Comparison of ENCODE assay signal across 20 cellular contexts in the genomic region with DNA sequence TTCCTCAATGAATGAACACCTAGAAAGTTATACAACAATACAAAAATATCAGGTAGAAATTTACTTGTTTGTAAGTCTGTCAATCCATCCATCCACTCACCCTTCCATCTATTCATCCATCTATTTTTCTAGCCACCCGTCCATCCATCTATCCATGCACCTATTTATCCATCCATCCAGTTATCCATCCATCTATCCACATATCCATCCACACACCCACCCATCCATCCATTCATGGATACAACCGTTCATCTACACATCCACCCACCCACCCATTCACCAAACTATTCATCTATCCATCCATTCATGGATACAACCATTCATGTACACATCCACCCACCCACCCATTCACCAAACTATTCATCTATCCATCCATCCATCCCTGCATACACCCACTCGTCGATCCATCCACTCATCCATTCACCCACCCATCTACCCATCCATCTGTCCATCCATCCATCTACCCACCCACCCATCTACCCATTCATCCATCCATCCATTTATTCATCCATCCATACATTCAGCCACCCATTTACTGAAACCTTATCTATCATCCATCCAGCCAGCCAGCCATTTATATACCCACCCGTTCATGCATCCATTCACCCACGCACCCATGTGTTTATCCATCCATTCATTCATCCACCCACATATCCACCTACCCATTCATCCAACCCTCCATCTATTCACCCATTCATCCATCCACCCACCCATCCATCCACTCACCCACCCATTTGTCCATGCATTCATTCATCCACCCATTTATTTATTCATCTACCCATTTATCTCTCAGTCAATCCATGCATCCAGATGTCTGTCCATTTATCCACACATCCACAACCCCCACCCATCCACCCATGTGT. TPM values are rescaled to one million over a fixed set of nuclear protein-coding genes. Genes with fewer than 3 reads are reported as not detected.
DNase-seq lines count a peak whose midpoint lies in the region; ATAC-seq and TF ChIP-seq lines count a peak whose summit lies in the region.
"Had no signal": no experiment of that assay in that cellular context is flagged by ENCODE, and none has a peak within 500 bp of the region (broad histone marks: within the 10 kb centered on the region; RNA-seq: fewer than 3 reads in every experiment).

No MANE protein-coding gene starts in this region.

- H3K79me1 ChIP-seq in neuronal stem cell (ENCODE audit: low read depth, low read length), result no peaks in the 10 kb centered on the region

- H3K27me3 Mint-ChIP-seq in activated CD4-positive, alpha-beta T cell treated with anti-CD3 and anti-CD28 coated beads for 36 hours, result no peaks in the 10 kb centered on the region
- peaks cover 5% of the 10 kb centered on the region for H3K27me3 Mint-ChIP-seq in neural progenitor cell (ENCODE audit: insufficient read depth, low read depth)
- H3K27me3 Mint-ChIP-seq: CD4-positive, CD25-positive, alpha-beta regulatory T cell had no signal

- H3K4me2 ChIP-seq in neuronal stem cell (ENCODE audit: insufficient read depth, low read length, poor library complexity, severe bottlenecking) (no peak overlapping the region), neural progenitor cell (no peak overlapping the region)
- H3K4me2 ChIP-seq: A549; BLaER1 treated with 17β-estradiol and CSF1 and Interleukin-3, amounts not matched to agents 10 nM and 100 nM had no signal

- ATAC-seq in activated CD4-positive, alpha-beta T cell treated with anti-CD3 and anti-CD28 coated beads for 36 hours, result no peak
- ATAC-seq: A549, GM12878 had no signal

- H3F3A ChIP-seq in neural progenitor cell (ENCODE audit: low read depth), result no peaks in the 10 kb centered on the region

- no peak for DNase-seq in activated CD4-positive, alpha-beta T cell treated with anti-CD3 and anti-CD28 coated beads for 36 hours
- no peak for DNase-seq in activated CD4-positive, alpha-beta T cell treated with anti-CD3 and anti-CD28 coated beads, Interleukin-2, amount 50 U/mL, for 48 hours
- DNase-seq in neuronal stem cell (ENCODE audit: low spot score), result no peak
- DNase-seq in neural progenitor cell (ENCODE audit: low spot score), result no peak
- DNase-seq in colonic mucosa, result no peak
- no peak for DNase-seq in NOMO-1 treated with dmso at 0.1 percent for 144 hours (lab: John Stamatoyannopoulos, UW; ENCODE audit: unreplicated experiment)
- DNase-seq: CD4-positive, CD25-positive, alpha-beta regulatory T cell; CD8-positive, alpha-beta memory T cell; COR-L47; DMS 273 treated with DMSO at 0.1 percent for 48 hours; DMS53; DND-41; EL; GM23248 had no signal

- CTCF ChIA-PET in activated CD4-positive, alpha-beta T cell treated with anti-CD3 and anti-CD28 coated beads for 36 hours (lab: Charles Lee), result no interaction called here

- H3K14ac ChIP-seq in neuronal stem cell (ENCODE audit: low read length), result no peak overlapping the region

- no peak overlapping the region for H2BK15ac ChIP-seq in neuronal stem cell (ENCODE audit: low read length)

- H2BK5ac ChIP-seq in neuronal stem cell (ENCODE audit: low read length), result no peak overlapping the region

- H3K4me3 Mint-ChIP-seq in activated CD4-positive, alpha-beta T cell treated with anti-CD3 and anti-CD28 coated beads for 36 hours, result no peak overlapping the region
- no peak overlapping the region for H3K4me3 Mint-ChIP-seq in neural progenitor cell
- H3K4me3 Mint-ChIP-seq: B cell; CD4-positive, CD25-positive, alpha-beta regulatory T cell; CD8-positive, alpha-beta memory T cell had no signal

- 100% methylated on average over 2 of the region's 6 CpGs; no CpG with 5 or more reads in 1 of the 2 donors for WGBS in neuronal stem cell (ENCODE audit: extremely low coverage in 2 of 2, insufficient read length in 2 of 2, insufficient replicate concordance in 1 of 2), 2 donors

- H4K20me1 ChIP-seq in neural progenitor cell (ENCODE audit: low read depth), result no peaks in the 10 kb centered on the region
- H4K20me1 ChIP-seq: BLaER1 treated with 17β-estradiol and CSF1 and Interleukin-3, amounts not matched to agents 10 nM and 100 nM had no signal

- H3K36me3 Mint-ChIP-seq in activated CD4-positive, alpha-beta T cell treated with anti-CD3 and anti-CD28 coated beads for 36 hours (ENCODE audit: low read depth), result no peaks in the 10 kb centered on the region
- no peaks in the 10 kb centered on the region for H3K36me3 Mint-ChIP-seq in neural progenitor cell

- H2AK5ac ChIP-seq in neuronal stem cell (ENCODE audit: low read depth, low read length), result no peak overlapping the region

- H3K9me3 ChIP-seq in neuronal stem cell (replicated peaks in 1 of 2; ENCODE audit: control insufficient read depth in 2 of 2, insufficient read depth in 1 of 2, low read depth in 1 of 2, low read length in 2 of 2), result no peaks in the 10 kb centered on the region
- H3K9me3 ChIP-seq in neural progenitor cell (ENCODE audit: low read depth), result no peaks in the 10 kb centered on the region
- H3K9me3 ChIP-seq in colonic mucosa, result no peaks in the 10 kb centered on the region
- H3K9me3 ChIP-seq: A549, HAP-1 had no signal

- H3K4me1 ChIP-seq in neuronal stem cell (ENCODE audit: control insufficient read depth in 2 of 2, insufficient read depth in 1 of 2, low read depth in 1 of 2, low read length in 2 of 2) (peaks cover 0 to 2% of the 10 kb centered on the region in 2 donors), neural progenitor cell (no peaks in the 10 kb centered on the region), colonic mucosa (no peaks in the 10 kb centered on the region)
- H3K4me1 ChIP-seq: HAP-1 had no signal

- no peaks in the 10 kb centered on the region for H3K36me3 ChIP-seq in neuronal stem cell (replicated peaks in 1 of 2; ENCODE audit: control insufficient read depth in 2 of 2, insufficient read depth in 2 of 2, low read length in 2 of 2)
- H3K36me3 ChIP-seq in neural progenitor cell, result no peaks in the 10 kb centered on the region
- no peaks in the 10 kb centered on the region for H3K36me3 ChIP-seq in colonic mucosa
- H3K36me3 ChIP-seq: BLaER1 treated with 17β-estradiol and CSF1 and Interleukin-3, amounts not matched to agents 10 nM and 100 nM; HAP-1 had no signal

- H3K18ac ChIP-seq in neuronal stem cell (ENCODE audit: low read length), result no peak overlapping the region

- H3K23ac ChIP-seq in neuronal stem cell (ENCODE audit: low read depth, low read length, poor library complexity), result no peak overlapping the region

- peak overlapping the region; percentile 37 for H3K9ac ChIP-seq in neuronal stem cell (ENCODE audit: low read depth, low read length, poor library complexity)
- no peak overlapping the region for H3K9ac ChIP-seq in neural progenitor cell
- no peak overlapping the region for H3K9ac ChIP-seq in colonic mucosa (ENCODE audit: low read depth in 2 of 2, low read length in 2 of 2)
- H3K9ac ChIP-seq: BLaER1 treated with 17β-estradiol and CSF1 and Interleukin-3, amounts not matched to agents 10 nM and 100 nM; GM23248 had no signal

- H3K27ac ChIP-seq in VCaP, result peak overlapping the region; percentile 95
- H3K27ac ChIP-seq in neuronal stem cell (replicated peaks; ENCODE audit: low read length), result no peak overlapping the region
- no peak overlapping the region for H3K27ac ChIP-seq in neural progenitor cell
- no peak overlapping the region for H3K27ac ChIP-seq in colonic mucosa
- H3K27ac ChIP-seq: A549; BLaER1 treated with 17β-estradiol and CSF1 and Interleukin-3, amounts not matched to agents 10 nM and 100 nM; GM23248 had no signal

- H4K91ac ChIP-seq in neuronal stem cell (ENCODE audit: low read depth, low read length, poor library complexity), result no peak overlapping the region

- intact Hi-C loops in activated CD4-positive, alpha-beta T cell treated with anti-CD3 and anti-CD28 coated beads for 36 hours (cut with DNase I, micrococcal nuclease), result no loop called here
- intact Hi-C loops in colonic mucosa (cut with DNase I), result no loop called here

- no peaks in the 10 kb centered on the region for H3K9me3 Mint-ChIP-seq in activated CD4-positive, alpha-beta T cell treated with anti-CD3 and anti-CD28 coated beads for 36 hours (ENCODE audit: low read depth)
- H3K9me3 Mint-ChIP-seq in neural progenitor cell, result no peaks in the 10 kb centered on the region
- H3K9me3 Mint-ChIP-seq: CD8-positive, alpha-beta memory T cell had no signal

- no peak overlapping the region for H2BK12ac ChIP-seq in neuronal stem cell (ENCODE audit: low read length)

- no peak overlapping the region for H2AFZ ChIP-seq in neuronal stem cell (ENCODE audit: low read length)
- H2AFZ ChIP-seq in neural progenitor cell (replicated peaks), result no peak overlapping the region
- H2AFZ ChIP-seq: GM23248 had no signal

- no peaks in the 10 kb centered on the region for H3K4me1 Mint-ChIP-seq in activated CD4-positive, alpha-beta T cell treated with anti-CD3 and anti-CD28 coated beads for 36 hours
- no peaks in the 10 kb centered on the region for H3K4me1 Mint-ChIP-seq in neural progenitor cell
- H3K4me1 Mint-ChIP-seq: B cell; CD4-positive, CD25-positive, alpha-beta regulatory T cell; CD8-positive, alpha-beta memory T cell had no signal

- POLR2A ChIA-PET in activated CD4-positive, alpha-beta T cell treated with anti-CD3 and anti-CD28 coated beads for 36 hours (lab: Charles Lee), result no interaction called here

- no peak overlapping the region for H4K8ac ChIP-seq in neuronal stem cell (ENCODE audit: low read depth, low read length)

- H3K4me3 ChIP-seq in neuronal stem cell (ENCODE audit: low read length in 2 of 2), result no peak overlapping the region
- no peak overlapping the region for H3K4me3 ChIP-seq in neural progenitor cell
- no peak overlapping the region for H3K4me3 ChIP-seq in colonic mucosa
- H3K4me3 ChIP-seq: A549; BLaER1 treated with 17β-estradiol and CSF1 and Interleukin-3, amounts not matched to agents 10 nM and 100 nM; GM12878; GM23248; HAP-1 had no signal

- no peaks in the 10 kb centered on the region for H3K79me2 ChIP-seq in neural progenitor cell (ENCODE audit: low read depth)

- TF ChIP-seq CTCF in VCaP (conservative IDR thresholded peaks at IDR 0.05) (no peak), neural progenitor cell (IDR thresholded peaks at IDR 0.05) (no peak), colonic mucosa (IDR thresholded peaks at IDR 0.05) (no peak)

- H3K27me3 ChIP-seq in neuronal stem cell (ENCODE audit: control insufficient read depth in 3 of 3, insufficient read depth in 3 of 3, low read depth in 1 of 3, low read length in 3 of 3) (no peaks in the 10 kb centered on the region), neural progenitor cell (no peaks in the 10 kb centered on the region), colonic mucosa (no peaks in the 10 kb centered on the region)
- H3K27me3 ChIP-seq: BLaER1 treated with 17β-estradiol and CSF1 and Interleukin-3, amounts not matched to agents 10 nM and 100 nM had no signal

- H3K4ac ChIP-seq in neuronal stem cell (ENCODE audit: low read length), result no peak overlapping the region

- H2BK120ac ChIP-seq in neuronal stem cell (ENCODE audit: low read depth, low read length), result no peak overlapping the region

- H3K27ac Mint-ChIP-seq in activated CD4-positive, alpha-beta T cell treated with anti-CD3 and anti-CD28 coated beads for 36 hours, result peak overlapping the region; percentile 14
- no peak overlapping the region for H3K27ac Mint-ChIP-seq in neural progenitor cell
- H3K27ac Mint-ChIP-seq: B cell; CD8-positive, alpha-beta memory T cell had no signal

RNA-seq across cellular contexts. Expression of gene CD99, which starts 10.4 kb away (rescaled TPM):
- 100 to 1,000 TPM; 169 to 216 TPM for total RNA-seq in activated CD4-positive, alpha-beta T cell treated with anti-CD3 and anti-CD28 coated beads for 36 hours
- 460 TPM for polyA plus RNA-seq in neuronal stem cell (2013, experiment 1 of 2)
- 454 TPM for polyA plus RNA-seq in neuronal stem cell (2013, experiment 2 of 2)
- total RNA-seq in neural progenitor cell (ENCODE audit: low replicate concordance) (70.4 and 81.8 TPM in 2 replicates), colonic mucosa (100 to 1,000 TPM; 168 to 202 TPM)
